In the genomic region with DNA sequence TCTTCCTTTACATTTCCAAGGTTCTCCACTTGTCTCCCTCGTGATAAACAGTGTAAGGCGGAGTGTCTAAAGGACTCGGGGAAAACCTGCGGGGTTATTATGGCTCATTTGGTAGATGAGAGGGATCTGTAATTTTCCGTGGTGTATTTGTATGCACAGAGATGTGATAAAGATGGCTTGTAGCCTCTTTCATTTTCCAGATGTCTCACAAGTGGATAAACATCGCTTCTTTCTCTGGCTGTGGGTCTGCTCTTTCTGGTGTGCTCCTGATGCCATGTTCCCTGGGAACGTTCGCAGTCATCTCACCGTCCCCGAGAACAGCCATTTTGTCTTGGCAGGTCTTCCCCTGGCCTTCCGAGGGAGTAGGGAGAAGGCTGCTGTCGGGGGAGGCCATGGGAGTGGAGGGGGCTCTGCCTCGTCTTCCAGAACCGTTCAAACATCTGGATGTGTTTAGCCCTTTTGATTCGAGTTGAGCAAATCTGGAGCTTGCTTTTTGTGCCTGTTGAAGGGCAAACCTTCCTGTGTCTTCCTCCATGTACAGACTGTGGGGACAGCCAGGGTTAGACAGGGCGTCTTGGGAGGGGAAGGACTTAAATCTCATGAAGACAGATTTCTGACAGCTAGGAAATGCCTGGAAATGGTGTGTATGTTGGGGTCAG, we compare ENCODE assay signal across 1 cellular context.
TF ChIP-seq lines count a peak whose summit lies in the region.

No MANE protein-coding gene starts in this region.

TF ChIP-seq in WTC11, 78 proteins besides CTCF, POLR2A, EP300 and RAD21 (continued from another document):
- TF ChIP-seq, protein P1, sequence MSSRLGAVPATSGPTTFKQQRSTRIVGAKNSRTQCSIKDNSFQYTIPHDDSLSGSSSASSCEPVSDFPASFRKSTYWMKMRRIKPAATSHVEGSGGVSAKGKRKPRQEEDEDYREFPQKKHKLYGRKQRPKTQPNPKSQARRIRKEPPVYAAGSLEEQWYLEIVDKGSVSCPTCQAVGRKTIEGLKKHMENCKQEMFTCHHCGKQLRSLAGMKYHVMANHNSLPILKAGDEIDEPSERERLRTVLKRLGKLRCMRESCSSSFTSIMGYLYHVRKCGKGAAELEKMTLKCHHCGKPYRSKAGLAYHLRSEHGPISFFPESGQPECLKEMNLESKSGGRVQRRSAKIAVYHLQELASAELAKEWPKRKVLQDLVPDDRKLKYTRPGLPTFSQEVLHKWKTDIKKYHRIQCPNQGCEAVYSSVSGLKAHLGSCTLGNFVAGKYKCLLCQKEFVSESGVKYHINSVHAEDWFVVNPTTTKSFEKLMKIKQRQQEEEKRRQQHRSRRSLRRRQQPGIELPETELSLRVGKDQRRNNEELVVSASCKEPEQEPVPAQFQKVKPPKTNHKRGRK (CRISPR knock-in tag; IDR thresholded peaks at IDR 0.05; ENCODE audit: borderline replicate concordance), result no peak
- TF ChIP-seq GABPB1 (CRISPR knock-in tag; IDR thresholded peaks at IDR 0.05) (no peak), RELA (CRISPR knock-in tag; IDR thresholded peaks at IDR 0.05; ENCODE audit: borderline replicate concordance) (no peak), ZNF317 (CRISPR knock-in tag; IDR thresholded peaks at IDR 0.05; ENCODE audit: borderline replicate concordance, low read depth) (no peak)
- TF ChIP-seq, protein P2, sequence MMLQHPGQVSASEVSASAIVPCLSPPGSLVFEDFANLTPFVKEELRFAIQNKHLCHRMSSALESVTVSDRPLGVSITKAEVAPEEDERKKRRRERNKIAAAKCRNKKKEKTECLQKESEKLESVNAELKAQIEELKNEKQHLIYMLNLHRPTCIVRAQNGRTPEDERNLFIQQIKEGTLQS (CRISPR knock-in tag; conservative IDR thresholded peaks at IDR 0.05), result no peak
- TF ChIP-seq, protein P3, sequence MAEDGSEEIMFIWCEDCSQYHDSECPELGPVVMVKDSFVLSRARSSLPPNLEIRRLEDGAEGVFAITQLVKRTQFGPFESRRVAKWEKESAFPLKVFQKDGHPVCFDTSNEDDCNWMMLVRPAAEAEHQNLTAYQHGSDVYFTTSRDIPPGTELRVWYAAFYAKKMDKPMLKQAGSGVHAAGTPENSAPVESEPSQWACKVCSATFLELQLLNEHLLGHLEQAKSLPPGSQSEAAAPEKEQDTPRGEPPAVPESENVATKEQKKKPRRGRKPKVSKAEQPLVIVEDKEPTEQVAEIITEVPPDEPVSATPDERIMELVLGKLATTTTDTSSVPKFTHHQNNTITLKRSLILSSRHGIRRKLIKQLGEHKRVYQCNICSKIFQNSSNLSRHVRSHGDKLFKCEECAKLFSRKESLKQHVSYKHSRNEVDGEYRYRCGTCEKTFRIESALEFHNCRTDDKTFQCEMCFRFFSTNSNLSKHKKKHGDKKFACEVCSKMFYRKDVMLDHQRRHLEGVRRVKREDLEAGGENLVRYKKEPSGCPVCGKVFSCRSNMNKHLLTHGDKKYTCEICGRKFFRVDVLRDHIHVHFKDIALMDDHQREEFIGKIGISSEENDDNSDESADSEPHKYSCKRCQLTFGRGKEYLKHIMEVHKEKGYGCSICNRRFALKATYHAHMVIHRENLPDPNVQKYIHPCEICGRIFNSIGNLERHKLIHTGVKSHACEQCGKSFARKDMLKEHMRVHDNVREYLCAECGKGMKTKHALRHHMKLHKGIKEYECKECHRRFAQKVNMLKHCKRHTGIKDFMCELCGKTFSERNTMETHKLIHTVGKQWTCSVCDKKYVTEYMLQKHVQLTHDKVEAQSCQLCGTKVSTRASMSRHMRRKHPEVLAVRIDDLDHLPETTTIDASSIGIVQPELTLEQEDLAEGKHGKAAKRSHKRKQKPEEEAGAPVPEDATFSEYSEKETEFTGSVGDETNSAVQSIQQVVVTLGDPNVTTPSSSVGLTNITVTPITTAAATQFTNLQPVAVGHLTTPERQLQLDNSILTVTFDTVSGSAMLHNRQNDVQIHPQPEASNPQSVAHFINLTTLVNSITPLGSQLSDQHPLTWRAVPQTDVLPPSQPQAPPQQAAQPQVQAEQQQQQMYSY (CRISPR knock-in tag; IDR thresholded peaks at IDR 0.05), result no peak
